ENCODE assay signal across 18 cellular contexts in genomic region chr2:67008114-67008513, GRCh38.
DNase-seq lines count a peak whose midpoint lies in the region; ATAC-seq and TF ChIP-seq lines count a peak whose summit lies in the region.
"Had no signal": no experiment of that assay in that cellular context is flagged by ENCODE, and none has a peak within 500 bp of the region (broad histone marks: within the 10 kb centered on the region; RNA-seq: fewer than 3 reads in every experiment).

No MANE protein-coding gene starts in this region.

- no peak for TF ChIP-seq POLR2A in IMR-90 (IDR thresholded peaks at IDR 0.05; ENCODE audit: low read depth, low read length)

- H2BK20ac ChIP-seq in IMR-90 (ENCODE audit: low read depth, low read length) = peak overlapping the region; percentile 72; the same call in 1 of the 2 replicates

- no peak overlapping the region for H2BK15ac ChIP-seq in IMR-90 (ENCODE audit: low read depth, low read length)

- POLR2A ChIA-PET in Caco-2 (lab: Charles Lee) = no interaction called here
- POLR2A ChIA-PET in IMR-90 (lab: Charles Lee; ENCODE audit: unreplicated experiment) = no interaction called here

- peak overlapping the region; percentile 66 for H3K4ac ChIP-seq in IMR-90 (ENCODE audit: low read depth, low read length)
- no peak overlapping the region for H3K4ac ChIP-seq in trophoblast cell (ENCODE audit: low read depth, low read length)

- no peaks in the 10 kb centered on the region for H3K9me3 Mint-ChIP-seq in Caco-2 (ENCODE audit: unreplicated experiment)
- H3K9me3 Mint-ChIP-seq in nephron = no peaks in the 10 kb centered on the region
- H3K9me3 Mint-ChIP-seq: CD4-positive, alpha-beta T cell had no signal

- dilution Hi-C loops in IMR-90 (cut with HindIII; ENCODE audit: low sequenced_read_pairs, unreplicated experiment) = no loop called here

- DNase-seq in Caco-2 (no peak), IMR-90 (no peak), cerebellum (ENCODE audit: low spot score) (peak; percentile 10), trophoblast cell (no peak), Right ventricle myocardium superior (no peak), T-helper 17 cell (no peak)
- DNase-seq: ACHN; CD4-positive, alpha-beta T cell; DMS153; DMS79 treated with DMSO at 0.1 percent for 48 hours; EL; GDM1; KBM-7 had no signal

- intact Hi-C loops in Caco-2 (cut with micrococcal nuclease; ENCODE audit: unreplicated experiment) = loop anchor here (1.0 kb wide), 3 partner anchors 29 to 314 kb away; no protein-coding TSS in a partner anchor
- intact Hi-C loops in IMR-90 (cut with micrococcal nuclease) = no loop called here
- intact Hi-C loops in Right ventricle myocardium superior (cut with DNase I) = no loop called here

- H2BK12ac ChIP-seq in trophoblast cell (ENCODE audit: low read length) = no peak overlapping the region

- H2BK120ac ChIP-seq in IMR-90 (ENCODE audit: low read depth, low read length) = peak overlapping the region; percentile 41; the same call in 1 of the 2 replicates
- no peak overlapping the region for H2BK120ac ChIP-seq in trophoblast cell (ENCODE audit: insufficient read depth, low read length, poor library complexity)

- H3K4me2 ChIP-seq in IMR-90 (ENCODE audit: low read depth, low read length) (no peak overlapping the region; the same call in 1 of the 2 replicates), trophoblast cell (ENCODE audit: low read length) (no peak overlapping the region)

- H3K27me3 Mint-ChIP-seq in Caco-2 (ENCODE audit: insufficient read depth, unreplicated experiment) (no peaks in the 10 kb centered on the region), nephron (ENCODE audit: low read depth) (no peaks in the 10 kb centered on the region), T-helper 17 cell (no peaks in the 10 kb centered on the region)
- H3K27me3 Mint-ChIP-seq: CD4-positive, alpha-beta T cell had no signal

- no peak overlapping the region for H3K4me3 ChIP-seq in Caco-2 (ENCODE audit: low read depth, low read length)
- no peak overlapping the region for H3K4me3 ChIP-seq in IMR-90 (ENCODE audit: insufficient read depth, low read depth, low read length)
- H3K4me3 ChIP-seq in trophoblast cell (ENCODE audit: low read depth, low read length) = no peak overlapping the region

- no peak overlapping the region for H3K56ac ChIP-seq in IMR-90 (ENCODE audit: extremely low read depth, insufficient read depth, low read length)

- no peaks in the 10 kb centered on the region for H3K79me1 ChIP-seq in IMR-90 (ENCODE audit: low read depth in 1 of 2, low read length in 2 of 2)
- H3K79me1 ChIP-seq in trophoblast cell (ENCODE audit: low read length) = no peaks in the 10 kb centered on the region

- peak overlapping the region; percentile 63 for H3K18ac ChIP-seq in IMR-90 (ENCODE audit: low read depth, low read length)
- no peak overlapping the region for H3K18ac ChIP-seq in trophoblast cell (ENCODE audit: low read length)

- peaks cover 5% of the 10 kb centered on the region; the same call in 1 of the 2 replicates for H3K9me3 ChIP-seq in Caco-2
- no peaks in the 10 kb centered on the region for H3K9me3 ChIP-seq in IMR-90 (ENCODE audit: control insufficient read depth, insufficient read depth, low read length)
- no peaks in the 10 kb centered on the region for H3K9me3 ChIP-seq in trophoblast cell (ENCODE audit: insufficient read depth, low read depth, low read length)
- H3K9me3 ChIP-seq in T-helper 17 cell (ENCODE audit: control insufficient read depth, low read length, poor library complexity, severe bottlenecking) = no peaks in the 10 kb centered on the region

- H3K23ac ChIP-seq in IMR-90 (ENCODE audit: low read depth, low read length) = no peak overlapping the region
- no peak overlapping the region for H3K23ac ChIP-seq in trophoblast cell (ENCODE audit: low read length)

- H3K36me3 ChIP-seq in Caco-2 (ENCODE audit: control insufficient read depth, insufficient read depth, low read length) (no peaks in the 10 kb centered on the region), IMR-90 (ENCODE audit: control insufficient read depth, insufficient read depth, low read length) (no peaks in the 10 kb centered on the region), trophoblast cell (ENCODE audit: control insufficient read depth in 1 of 2, insufficient read depth in 2 of 2, low read length in 2 of 2) (no peaks in the 10 kb centered on the region)

- H2AK9ac ChIP-seq in IMR-90 (replicated peaks; ENCODE audit: low read depth, low read length, poor library complexity) = no peak overlapping the region

- in situ Hi-C loops in IMR-90 (cut with MboI; ENCODE audit: low sequenced_read_pairs) = no loop called here

- H4K8ac ChIP-seq in IMR-90 (ENCODE audit: low read depth in 2 of 2, low read length in 2 of 2) (no peak overlapping the region), trophoblast cell (ENCODE audit: low read depth, low read length) (no peak overlapping the region)

- H3K9ac ChIP-seq in IMR-90 (ENCODE audit: low read depth, low read length) (no peak overlapping the region), trophoblast cell (ENCODE audit: low read length) (no peak overlapping the region)

- H3K14ac ChIP-seq in IMR-90 (replicated peaks; ENCODE audit: low read depth, low read length) (no peak overlapping the region), trophoblast cell (ENCODE audit: low read length) (no peak overlapping the region)

- H2AK5ac ChIP-seq in IMR-90 (ENCODE audit: low read depth, low read length) (0 out of 2 replicates have a peak overlapping the region, but pooled peaks have one; percentile 23), trophoblast cell (ENCODE audit: low read length) (no peak overlapping the region)

- TF ChIP-seq RAD21 in IMR-90 (IDR thresholded peaks at IDR 0.05; ENCODE audit: low read length) = no peak

- ATAC-seq in IMR-90 (ENCODE audit: low read depth) = no peak
- ATAC-seq in HG03439 (IDR thresholded peaks at IDR 0.05; ENCODE audit: unreplicated experiment) = no peak
- ATAC-seq in Right ventricle myocardium superior (ENCODE audit: poor library complexity) = no peak
- ATAC-seq in T-helper 17 cell = no peak
- ATAC-seq: HCT116 had no signal

- H3K36me3 Mint-ChIP-seq in Caco-2 (ENCODE audit: insufficient read depth, unreplicated experiment) (no peaks in the 10 kb centered on the region), nephron (ENCODE audit: low read depth) (no peaks in the 10 kb centered on the region), T-helper 17 cell (ENCODE audit: low read depth) (no peaks in the 10 kb centered on the region)

- WGBS in IMR-90 (ENCODE audit: extremely low coverage in 2 of 2, insufficient read length in 1 of 2), 2 experiments = 33% methylated on average over 2 of the region's 4 CpGs; no CpG with 5 or more reads in 1 of the 2 experiments
- whole genome bisulfite sequencing in trophoblast cell (ENCODE audit: extremely low coverage, insufficient coverage, insufficient read length) = no CpG with 5 or more reads among the region's 4 CpGs

- H3K4me1 ChIP-seq in Caco-2 = peaks cover 21% of the 10 kb centered on the region
- H3K4me1 ChIP-seq in IMR-90 (ENCODE audit: control insufficient read depth, insufficient read depth, low read length) = peaks cover 2% of the 10 kb centered on the region
- H3K4me1 ChIP-seq in trophoblast cell (ENCODE audit: control insufficient read depth in 1 of 2, insufficient read depth in 2 of 2, low read length in 2 of 2) = no peaks in the 10 kb centered on the region

- BruUV-seq in Caco-2 (replicated peaks; lab: Mats Ljungman, UMichigan) (no TSS peak), IMR-90 (replicated peaks; lab: Mats Ljungman, UMichigan) (no TSS peak)

- H4K91ac ChIP-seq in IMR-90 (ENCODE audit: insufficient read depth, low read depth, low read length) (no peak overlapping the region), trophoblast cell (ENCODE audit: low read depth, low read length) (no peak overlapping the region)

- H3K79me2 ChIP-seq in trophoblast cell (ENCODE audit: control insufficient read depth, insufficient read depth, low read length, poor library complexity) = no peaks in the 10 kb centered on the region

- peak overlapping the region; percentile 90 for H3K27ac Mint-ChIP-seq in Caco-2 (ENCODE audit: unreplicated experiment)
- peak overlapping the region; percentile 14 to 49 (median 30) for H3K27ac Mint-ChIP-seq in nephron
- no peak overlapping the region for H3K27ac Mint-ChIP-seq in T-helper 17 cell
- H3K27ac Mint-ChIP-seq: B cell; CD4-positive, alpha-beta T cell had no signal

- H2AFZ ChIP-seq in IMR-90 (replicated peaks; ENCODE audit: low read length, poor library complexity) = no peak overlapping the region
- H2AFZ ChIP-seq in trophoblast cell (ENCODE audit: insufficient read depth, low read length, poor library complexity) = no peak overlapping the region

- H3K4me3 Mint-ChIP-seq in Caco-2 (ENCODE audit: unreplicated experiment) = no peak overlapping the region
- H3K4me3 Mint-ChIP-seq in nephron = no peak overlapping the region
- H3K4me3 Mint-ChIP-seq in T-helper 17 cell = no peak overlapping the region
- H3K4me3 Mint-ChIP-seq: B cell; CD4-positive, alpha-beta T cell had no signal

- no peak overlapping the region for H4K12ac ChIP-seq in trophoblast cell (ENCODE audit: low read depth, low read length)

- H2BK5ac ChIP-seq in IMR-90 (ENCODE audit: low read depth, low read length, poor library complexity, severe bottlenecking) = no peak overlapping the region
- H2BK5ac ChIP-seq in trophoblast cell (ENCODE audit: low read depth, low read length, poor library complexity) = no peak overlapping the region

- H3K4me1 Mint-ChIP-seq in Caco-2 (ENCODE audit: low read depth, unreplicated experiment) = peaks cover 15% of the 10 kb centered on the region
- H3K4me1 Mint-ChIP-seq in nephron = peaks cover 8% of the 10 kb centered on the region
- H3K4me1 Mint-ChIP-seq in T-helper 17 cell = no peaks in the 10 kb centered on the region
- H3K4me1 Mint-ChIP-seq: B cell had no signal

- peak overlapping the region; percentile 80; the same call in 1 of the 2 replicates for H4K5ac ChIP-seq in IMR-90 (ENCODE audit: low read depth, low read length)

- CTCF ChIA-PET in Caco-2 (lab: Charles Lee) = interaction anchor here (0.6 kb wide), 1 partner anchor 1432 kb away, joined by 4 read pairs; no protein-coding TSS in a partner anchor
- CTCF ChIA-PET in IMR-90 (lab: Yijun Ruan, JAX) = no interaction called here

- H3K27me3 ChIP-seq in Caco-2 (replicated peaks; ENCODE audit: control insufficient read depth, insufficient read depth, low read length) (no peaks in the 10 kb centered on the region), IMR-90 (ENCODE audit: control insufficient read depth, insufficient read depth, low read length) (no peaks in the 10 kb centered on the region), trophoblast cell (ENCODE audit: insufficient read depth, low read length) (no peaks in the 10 kb centered on the region)

- TF ChIP-seq CTCF in Caco-2 (IDR thresholded peaks at IDR 0.05; ENCODE audit: insufficient read depth in 1 of 2, low read depth in 1 of 2, low read length in 1 of 2, severe bottlenecking in 1 of 2, unreplicated experiment in 1 of 2) (no peak), IMR-90 (conservative IDR thresholded peaks at IDR 0.05; ENCODE audit: low read depth, low read length) (no peak), nephron (IDR thresholded peaks at IDR 0.05; ENCODE audit: unreplicated experiment in 3 of 3) (no peak)

- H3K27ac ChIP-seq in IMR-90 (ENCODE audit: insufficient read depth, low read length) = peak overlapping the region; percentile 63; the same call in 1 of the 2 replicates
- no peak overlapping the region for H3K27ac ChIP-seq in trophoblast cell (ENCODE audit: low read depth, low read length)
- H3K27ac ChIP-seq: HL-60 had no signal

- no peaks in the 10 kb centered on the region for H3K9me1 ChIP-seq in IMR-90 (ENCODE audit: insufficient read depth, low read length)

- no peaks in the 10 kb centered on the region for H4K20me1 ChIP-seq in IMR-90 (ENCODE audit: insufficient read depth, low read length)
